8 cellular contexts compared by ENCODE assay signal in the genomic region with DNA sequence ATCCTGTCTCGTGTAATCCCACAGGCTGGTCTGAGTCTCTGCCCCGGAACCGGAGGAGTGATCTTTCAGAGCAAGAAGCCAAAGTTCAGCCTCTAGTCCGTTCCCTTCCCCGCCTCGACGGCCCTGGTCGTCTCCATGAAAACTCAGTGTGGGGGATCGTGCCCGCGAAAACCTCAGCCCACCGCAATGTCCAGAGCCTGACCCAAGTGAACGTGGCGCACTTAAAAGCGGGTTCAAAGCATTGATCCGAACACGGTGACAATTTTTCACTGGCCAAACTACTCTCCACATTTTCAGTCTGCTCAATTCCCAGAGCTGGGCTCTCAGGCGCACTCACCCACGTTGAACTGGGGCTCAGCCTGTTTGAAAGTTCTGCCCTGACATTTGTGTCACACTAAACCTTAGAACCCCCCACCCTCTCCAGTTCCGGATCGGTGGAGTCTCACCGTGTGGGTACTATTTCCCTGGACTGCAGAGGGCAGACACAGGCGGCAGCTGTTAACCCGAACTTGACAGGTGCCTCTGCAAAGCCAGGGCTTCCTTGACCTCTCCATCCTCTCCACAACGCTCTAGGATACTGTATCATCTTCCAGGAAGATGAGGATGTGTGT. TPM values are rescaled to one million over a fixed set of nuclear protein-coding genes. Genes with fewer than 3 reads are reported as not detected.
DNase-seq lines count a peak whose midpoint lies in the region; ATAC-seq and TF ChIP-seq lines count a peak whose summit lies in the region.

No MANE protein-coding gene starts in this region.

- no peak for TF ChIP-seq POLR2A in IMR-90 (IDR thresholded peaks at IDR 0.05; ENCODE audit: low read depth, low read length)

- H3K4me3 ChIP-seq in IMR-90 (ENCODE audit: insufficient read depth, low read depth, low read length) (peak overlapping the region; percentile 89), retinal pigment epithelial cell (ENCODE audit: low read length) (peak overlapping the region; percentile 63)

- peak overlapping the region; percentile 69 for H2BK20ac ChIP-seq in IMR-90 (ENCODE audit: low read depth, low read length)

- no peak for TF ChIP-seq CTCF in CD4-positive, alpha-beta T cell (IDR thresholded peaks at IDR 0.05)
- TF ChIP-seq CTCF in IMR-90 (conservative IDR thresholded peaks at IDR 0.05; ENCODE audit: low read depth, low read length) (no peak), retinal pigment epithelial cell (conservative IDR thresholded peaks at IDR 0.05; ENCODE audit: low read depth, low read length) (no peak)

- BruUV-seq in IMR-90 (replicated peaks; lab: Mats Ljungman, UMichigan), result no TSS peak

- no peaks in the 10 kb centered on the region for H3K36me3 Mint-ChIP-seq in CD4-positive, alpha-beta T cell (ENCODE audit: low read depth)
- peaks cover 0 to 3% of the 10 kb centered on the region in 2 donors for H3K36me3 Mint-ChIP-seq in activated T-cell treated with anti-CD3 and anti-CD28 coated beads, Interleukin-2, amount 50 U/mL, for 72 hours (ENCODE audit: insufficient read depth in 2 of 2)

- H4K5ac ChIP-seq in IMR-90 (ENCODE audit: low read depth, low read length), result peak overlapping the region; percentile 84

- peaks cover 8 to 23% of the 10 kb centered on the region in 2 experiments; a peak in 3 of 4 replicates for H3K79me1 ChIP-seq in IMR-90 (ENCODE audit: low read depth in 1 of 2, low read length in 2 of 2)

- H2BK5ac ChIP-seq in IMR-90 (ENCODE audit: low read depth, low read length, poor library complexity, severe bottlenecking), result no peak overlapping the region

- no peaks in the 10 kb centered on the region for H3K9me3 ChIP-seq in CD4-positive, alpha-beta T cell (ENCODE audit: control insufficient read depth, low read length)
- H3K9me3 ChIP-seq in IMR-90 (ENCODE audit: control insufficient read depth, insufficient read depth, low read length), result no peaks in the 10 kb centered on the region

- peak overlapping the region; percentile 54 for H3K18ac ChIP-seq in IMR-90 (ENCODE audit: low read depth, low read length)

- intact Hi-C loops in CD4-positive, alpha-beta T cell (cut with DNase I, micrococcal nuclease), result no loop called here
- intact Hi-C loops in IMR-90 (cut with micrococcal nuclease) (no loop called here), left ventricle myocardium superior (cut with micrococcal nuclease) (no loop called here)

- ATAC-seq in CD4-positive, alpha-beta T cell (ENCODE audit: poor library complexity), result no peak
- ATAC-seq in IMR-90 (ENCODE audit: low read depth) (no peak), left ventricle myocardium superior (peak; percentile 36), GM19351 (IDR thresholded peaks at IDR 0.05; ENCODE audit: unreplicated experiment) (no peak)
- peak in 1 of 2 donors; percentile 18 for ATAC-seq in activated T-cell treated with anti-CD3 and anti-CD28 coated beads, Interleukin-2, amount 50 U/mL, for 72 hours (replicated peaks in 1 of 2)

- no peaks in the 10 kb centered on the region for H3K36me3 ChIP-seq in IMR-90 (ENCODE audit: control insufficient read depth, insufficient read depth, low read length)

- POLR2A ChIA-PET in CD4-positive, alpha-beta T cell (lab: Charles Lee), result no interaction called here
- POLR2A ChIA-PET in IMR-90 (lab: Charles Lee; ENCODE audit: unreplicated experiment), result interaction anchor here (0.6 kb wide), 1 partner anchor 689 kb away, joined by 12 read pairs; no protein-coding TSS in a partner anchor

- peaks cover 12% of the 10 kb centered on the region for H3K4me1 ChIP-seq in IMR-90 (ENCODE audit: control insufficient read depth, insufficient read depth, low read length)

- peak overlapping the region; percentile 65; the same call in 1 of the 3 replicates for H2BK15ac ChIP-seq in IMR-90 (ENCODE audit: low read depth, low read length)

- peak overlapping the region; percentile 92 for H3K4ac ChIP-seq in IMR-90 (ENCODE audit: low read depth, low read length)

- CTCF ChIA-PET in CD4-positive, alpha-beta T cell (lab: Charles Lee), result no interaction called here
- CTCF ChIA-PET in IMR-90 (lab: Yijun Ruan, JAX), result no interaction called here

- H3K27ac ChIP-seq in CD4-positive, alpha-beta T cell (ENCODE audit: low read depth, low read length), result no peak overlapping the region
- H3K27ac ChIP-seq in IMR-90 (ENCODE audit: insufficient read depth, low read length), result peak overlapping the region; percentile 4; the same call in 1 of the 2 replicates

- peak overlapping the region; percentile 89 for H3K4me2 ChIP-seq in IMR-90 (ENCODE audit: low read depth, low read length)

- peak overlapping the region; percentile 38 to 62 for H4K8ac ChIP-seq in IMR-90 (ENCODE audit: low read depth in 2 of 2, low read length in 2 of 2)

- H3K56ac ChIP-seq in IMR-90 (ENCODE audit: extremely low read depth, insufficient read depth, low read length), result peak overlapping the region; percentile 54; the same call in 1 of the 2 replicates

- peaks cover 74% of the 10 kb centered on the region for H3K27me3 ChIP-seq in CD4-positive, alpha-beta T cell (ENCODE audit: control insufficient read depth, insufficient read depth, low read length)
- peaks cover 14% of the 10 kb centered on the region for H3K27me3 ChIP-seq in IMR-90 (ENCODE audit: control insufficient read depth, insufficient read depth, low read length)

- H3K4me1 Mint-ChIP-seq in CD4-positive, alpha-beta T cell (ENCODE audit: low read depth), result peaks cover 16% of the 10 kb centered on the region
- H3K4me1 Mint-ChIP-seq in activated T-cell treated with anti-CD3 and anti-CD28 coated beads, Interleukin-2, amount 50 U/mL, for 72 hours (ENCODE audit: low read depth), result peaks cover 15% of the 10 kb centered on the region

- H3K27me3 Mint-ChIP-seq in CD4-positive, alpha-beta T cell, result peaks cover 81% of the 10 kb centered on the region
- peaks cover 72% of the 10 kb centered on the region for H3K27me3 Mint-ChIP-seq in activated T-cell treated with anti-CD3 and anti-CD28 coated beads, Interleukin-2, amount 50 U/mL, for 72 hours (ENCODE audit: low read depth)

- dilution Hi-C loops in IMR-90 (cut with HindIII; ENCODE audit: low sequenced_read_pairs, unreplicated experiment), result no loop called here

- 7% methylated on average over 8 of the region's 25 CpGs; no CpG with 5 or more reads in 1 of the 2 experiments for WGBS in IMR-90 (ENCODE audit: extremely low coverage in 2 of 2, insufficient read length in 1 of 2), 2 experiments

- peak overlapping the region; percentile 65 for H3K4me3 Mint-ChIP-seq in CD4-positive, alpha-beta T cell
- H3K4me3 Mint-ChIP-seq in activated T-cell treated with anti-CD3 and anti-CD28 coated beads, Interleukin-2, amount 50 U/mL, for 72 hours, result peak overlapping the region; percentile 76 to 81

- no peak overlapping the region; the same call in 1 of the 2 replicates for H2AK5ac ChIP-seq in IMR-90 (ENCODE audit: low read depth, low read length)

- H3K9me3 Mint-ChIP-seq in CD4-positive, alpha-beta T cell, result no peaks in the 10 kb centered on the region
- H3K9me3 Mint-ChIP-seq in activated T-cell treated with anti-CD3 and anti-CD28 coated beads, Interleukin-2, amount 50 U/mL, for 72 hours, result no peaks in the 10 kb centered on the region

- H3K9me1 ChIP-seq in IMR-90 (ENCODE audit: insufficient read depth, low read length), result no peaks in the 10 kb centered on the region

- H2AK9ac ChIP-seq in IMR-90 (replicated peaks; ENCODE audit: low read depth, low read length, poor library complexity), result peak overlapping the region; percentile 73

- peaks cover 9% of the 10 kb centered on the region; the same call in 1 of the 2 replicates for H4K20me1 ChIP-seq in IMR-90 (ENCODE audit: insufficient read depth, low read length)

- H4K91ac ChIP-seq in IMR-90 (ENCODE audit: insufficient read depth, low read depth, low read length), result peak overlapping the region; percentile 63

- peak overlapping the region; percentile 95 for H2AFZ ChIP-seq in IMR-90 (replicated peaks; ENCODE audit: low read length, poor library complexity)

- peak overlapping the region; percentile 53 for H3K9ac ChIP-seq in IMR-90 (ENCODE audit: low read depth, low read length)

- peak overlapping the region; percentile 70; the same call in 1 of the 2 replicates for H3K14ac ChIP-seq in IMR-90 (replicated peaks; ENCODE audit: low read depth, low read length)

- in situ Hi-C loops in IMR-90 (cut with MboI; ENCODE audit: low sequenced_read_pairs), result no loop called here

- no peak for TF ChIP-seq RAD21 in IMR-90 (IDR thresholded peaks at IDR 0.05; ENCODE audit: low read length)

- no peak overlapping the region for H3K27ac Mint-ChIP-seq in CD4-positive, alpha-beta T cell
- H3K27ac Mint-ChIP-seq in activated T-cell treated with anti-CD3 and anti-CD28 coated beads, Interleukin-2, amount 50 U/mL, for 72 hours, result no peak overlapping the region

- peak overlapping the region; percentile 79 for H3K23ac ChIP-seq in IMR-90 (ENCODE audit: low read depth, low read length)

- no peak for DNase-seq in CD4-positive, alpha-beta T cell
- DNase-seq in IMR-90, result no peak
- peak; percentile 6 to 8 for DNase-seq in activated T-cell treated with anti-CD3 and anti-CD28 coated beads, Interleukin-2, amount 50 U/mL, for 72 hours
- DNase-seq in left ventricle myocardium superior, result peak; percentile 54
- no peak for DNase-seq in retinal pigment epithelial cell (ENCODE audit: low read depth)
- DNase-seq in cortex of kidney (lab: John Stamatoyannopoulos, UW), result no peak
- no peak for DNase-seq in SKM-1 treated with dmso at 0.1 percent for 144 hours (lab: John Stamatoyannopoulos, UW; ENCODE audit: unreplicated experiment)

- H2BK120ac ChIP-seq in IMR-90 (ENCODE audit: low read depth, low read length), result peak overlapping the region; percentile 71

TF ChIP-seq in IMR-90, 13 proteins besides CTCF, POLR2A, EP300 and RAD21 (continues in another document):
- TF ChIP-seq RCOR1 (IDR thresholded peaks at IDR 0.05; ENCODE audit: insufficient replicate concordance, low read length) (no peak), CHD1 (IDR thresholded peaks at IDR 0.05; ENCODE audit: low read depth, low read length) (no peak), MAFK (IDR thresholded peaks at IDR 0.05; ENCODE audit: low read depth, low read length) (no peak), CEBPB (IDR thresholded peaks at IDR 0.05; ENCODE audit: low read depth, low read length) (no peak), MAZ (IDR thresholded peaks at IDR 0.05; ENCODE audit: borderline replicate concordance, low read depth, low read length) (no peak), FOS (IDR thresholded peaks at IDR 0.05; ENCODE audit: low read depth, low read length) (no peak), MXI1 (IDR thresholded peaks at IDR 0.05; ENCODE audit: borderline replicate concordance, low read depth, low read length) (no peak)

RNA-seq across cellular contexts. Expression of a gene that starts 0.9 kb away (rescaled TPM):
- total RNA-seq in CD4-positive, alpha-beta T cell, result not detected
- total RNA-seq in IMR-90 (2012; rRNA removed) (20.8 and 21.3 TPM in 2 replicates), left ventricle myocardium superior (17.7 TPM)
- polyA plus RNA-seq in IMR-90 (2012; rRNA removed), result 20.4 and 21.7 TPM in 2 replicates
- polyA plus RNA-seq in IMR-90 (2012; cell fraction: cytosol; rRNA removed), result 8.1 and 14.7 TPM in 2 replicates
- 28.9 and 30.5 TPM in 2 replicates for polyA plus RNA-seq in IMR-90 (2012; cell fraction: nucleus; rRNA removed; ENCODE audit: low replicate concordance)
- total RNA-seq in activated T-cell treated with anti-CD3 and anti-CD28 coated beads, Interleukin-2, amount 50 U/mL, for 72 hours, result not detected

Comparison
In these comparisons a context has a peak if more than half of its experiments do, and no peak if none do; other contexts are left out.
1. DNase-seq: peak in activated T-cell treated with anti-CD3 and anti-CD28 coated beads, Interleukin-2, amount 50 U/mL, for 72 hours (2 of 2) and left ventricle myocardium superior (single experiment); none in CD4-positive, alpha-beta T cell (0 of 10), IMR-90 (single experiment), retinal pigment epithelial cell (single experiment), cortex of kidney (single experiment) and SKM-1 treated with dmso at 0.1 percent for 144 hours (single experiment).
2. RNA of a gene that starts 0.9 kb away (total RNA-seq): 20.8 to 21.3 TPM in IMR-90 and 17.7 TPM in left ventricle myocardium superior (single experiment); not detected in CD4-positive, alpha-beta T cell and not detected in activated T-cell treated with anti-CD3 and anti-CD28 coated beads, Interleukin-2, amount 50 U/mL, for 72 hours; every median in the first group is over 10 times any median in the second.